In genomic region chr13:78787189-78787588, GRCh38 we compare ENCODE assay signal across 1 cellular context.
TF ChIP-seq lines count a peak whose summit lies in the region.

No MANE protein-coding gene starts in this region.

TF ChIP-seq in K562, 482 proteins besides CTCF, POLR2A, EP300 and RAD21 (continued from another document):
- TF ChIP-seq, protein P1, sequence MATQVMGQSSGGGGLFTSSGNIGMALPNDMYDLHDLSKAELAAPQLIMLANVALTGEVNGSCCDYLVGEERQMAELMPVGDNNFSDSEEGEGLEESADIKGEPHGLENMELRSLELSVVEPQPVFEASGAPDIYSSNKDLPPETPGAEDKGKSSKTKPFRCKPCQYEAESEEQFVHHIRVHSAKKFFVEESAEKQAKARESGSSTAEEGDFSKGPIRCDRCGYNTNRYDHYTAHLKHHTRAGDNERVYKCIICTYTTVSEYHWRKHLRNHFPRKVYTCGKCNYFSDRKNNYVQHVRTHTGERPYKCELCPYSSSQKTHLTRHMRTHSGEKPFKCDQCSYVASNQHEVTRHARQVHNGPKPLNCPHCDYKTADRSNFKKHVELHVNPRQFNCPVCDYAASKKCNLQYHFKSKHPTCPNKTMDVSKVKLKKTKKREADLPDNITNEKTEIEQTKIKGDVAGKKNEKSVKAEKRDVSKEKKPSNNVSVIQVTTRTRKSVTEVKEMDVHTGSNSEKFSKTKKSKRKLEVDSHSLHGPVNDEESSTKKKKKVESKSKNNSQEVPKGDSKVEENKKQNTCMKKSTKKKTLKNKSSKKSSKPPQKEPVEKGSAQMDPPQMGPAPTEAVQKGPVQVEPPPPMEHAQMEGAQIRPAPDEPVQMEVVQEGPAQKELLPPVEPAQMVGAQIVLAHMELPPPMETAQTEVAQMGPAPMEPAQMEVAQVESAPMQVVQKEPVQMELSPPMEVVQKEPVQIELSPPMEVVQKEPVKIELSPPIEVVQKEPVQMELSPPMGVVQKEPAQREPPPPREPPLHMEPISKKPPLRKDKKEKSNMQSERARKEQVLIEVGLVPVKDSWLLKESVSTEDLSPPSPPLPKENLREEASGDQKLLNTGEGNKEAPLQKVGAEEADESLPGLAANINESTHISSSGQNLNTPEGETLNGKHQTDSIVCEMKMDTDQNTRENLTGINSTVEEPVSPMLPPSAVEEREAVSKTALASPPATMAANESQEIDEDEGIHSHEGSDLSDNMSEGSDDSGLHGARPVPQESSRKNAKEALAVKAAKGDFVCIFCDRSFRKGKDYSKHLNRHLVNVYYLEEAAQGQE (CRISPR knock-in tag; IDR thresholded peaks at IDR 0.05; ENCODE audit: low read depth), result no peak
TF ChIP-seq in K562: peak in this region for 0.
